23 cellular contexts compared by ENCODE assay signal in the genomic region with DNA sequence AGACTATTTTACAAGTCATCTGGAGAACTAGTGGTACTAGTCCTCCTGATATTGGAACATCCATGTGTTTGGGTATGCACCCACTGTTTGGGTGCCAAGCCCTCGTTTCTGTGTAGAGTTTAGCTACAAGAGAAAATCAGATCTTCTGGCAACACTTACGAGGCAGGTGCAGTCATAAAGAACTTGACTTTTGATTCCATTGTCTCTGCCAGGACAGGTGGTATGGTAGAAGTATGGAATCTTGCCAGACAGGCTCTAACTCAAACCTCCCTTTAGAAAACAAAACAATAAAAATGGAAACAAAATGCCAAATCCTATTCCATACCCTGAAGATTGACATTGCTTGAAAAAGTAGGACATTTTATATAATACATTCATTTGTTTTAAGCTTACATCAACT. TPM values are rescaled to one million over a fixed set of nuclear protein-coding genes. Genes with fewer than 3 reads are reported as not detected.
A peak's percentile ranks its signal among the peaks of the same experiment; 100 is the strongest.
DNase-seq lines count a peak whose midpoint lies in the region; ATAC-seq, FAIRE-seq and TF ChIP-seq lines count a peak whose summit lies in the region.
"Had no signal": no experiment of that assay in that cellular context is flagged by ENCODE, and none has a peak within 500 bp of the region (broad histone marks: within the 10 kb centered on the region; RNA-seq: fewer than 3 reads in every experiment).

No MANE protein-coding gene starts in this region.

- intact Hi-C loops in HepG2 (cut with micrococcal nuclease; ENCODE audit: unreplicated experiment): no loop called here
- intact Hi-C loops in right lobe of liver (cut with DNase I): no loop called here
- intact Hi-C loops in CD4-positive, alpha-beta T cell (cut with DNase I, micrococcal nuclease): no loop called here

- no peaks in the 10 kb centered on the region for H3K27me3 ChIP-seq in HepG2 (ENCODE audit: control insufficient read depth in 1 of 2, insufficient read depth in 2 of 2, low read length in 2 of 2)
- H3K27me3 ChIP-seq in right lobe of liver: no peaks in the 10 kb centered on the region
- H3K27me3 ChIP-seq in CD4-positive, alpha-beta T cell (ENCODE audit: control insufficient read depth, insufficient read depth, low read length): no peaks in the 10 kb centered on the region
- H3K27me3 ChIP-seq: body of pancreas, gastroesophageal sphincter, spleen, suprapubic skin had no signal

- in situ Hi-C loops in HepG2 (cut with HindIII; ENCODE audit: extremely low pct_ligation_motif_present, low pct_unique_long_range_greater_than_20kb): no loop called here

- TF ChIP-seq RAD21 in HepG2 (CRISPR knock-in tag; IDR thresholded peaks at IDR 0.05): no peak

- no peak overlapping the region for H3K27ac ChIP-seq in HepG2 (ENCODE audit: extremely low read length, insufficient read depth, low read length)
- H3K27ac ChIP-seq in right lobe of liver: no peak overlapping the region
- H3K27ac ChIP-seq in CD4-positive, alpha-beta T cell (ENCODE audit: low read depth, low read length): no peak overlapping the region
- H3K27ac ChIP-seq: body of pancreas, gastroesophageal sphincter, psoas muscle, spleen had no signal

- TF ChIP-seq POLR2A in HepG2 (IDR thresholded peaks at IDR 0.05; ENCODE audit: insufficient read depth in 1 of 2, low read depth in 2 of 2, low read length in 2 of 2): no peak
- no peak for TF ChIP-seq POLR2A in right lobe of liver (IDR thresholded peaks at IDR 0.05)

- no peak overlapping the region for H3K4me3 Mint-ChIP-seq in CD4-positive, alpha-beta T cell
- H3K4me3 Mint-ChIP-seq: activated CD4-positive, alpha-beta memory T cell treated with anti-CD3 and anti-CD28 coated beads for 36 hours; activated naive CD4-positive, alpha-beta T cell treated with anti-CD3 and anti-CD28 coated beads, Interleukin-2, amount 50 U/mL, for 24 hours; activated T-cell treated with anti-CD3 and anti-CD28 coated beads, Interleukin-2, amount 50 U/mL, for 24 hours; CD14-positive monocyte; T-helper 17 cell had no signal

- no peak overlapping the region for H3K4me2 ChIP-seq in HepG2 (ENCODE audit: low read depth, low read length)

- TF ChIP-seq CTCF in HepG2 (CRISPR knock-in tag; IDR thresholded peaks at IDR 0.05) (no peak), right lobe of liver (IDR thresholded peaks at IDR 0.05) (no peak), epithelial cell of esophagus (IDR thresholded peaks at IDR 0.05; ENCODE audit: insufficient read depth, low read depth, low read length, missing control alignments) (no peak)
- no peak for TF ChIP-seq CTCF in CD4-positive, alpha-beta T cell (IDR thresholded peaks at IDR 0.05)

- peaks cover 12 to 50% of the 10 kb centered on the region in 2 experiments for H3K36me3 ChIP-seq in HepG2 (replicated peaks in 1 of 2; ENCODE audit: control insufficient read depth in 1 of 2, insufficient read depth in 2 of 2, low read length in 2 of 2)
- no peaks in the 10 kb centered on the region for H3K36me3 ChIP-seq in right lobe of liver
- H3K36me3 ChIP-seq: gastroesophageal sphincter, spleen, suprapubic skin had no signal

- H3K9ac ChIP-seq in HepG2 (ENCODE audit: insufficient read depth, low read depth, low read length): no peak overlapping the region

- H3K4me3 ChIP-seq in HepG2 (replicated peaks in 1 of 3; ENCODE audit: insufficient read depth in 1 of 3, low read depth in 2 of 3, low read length in 3 of 3) (no peak overlapping the region), right lobe of liver (no peak overlapping the region), epithelial cell of esophagus (ENCODE audit: low read length) (no peak overlapping the region)
- H3K4me3 ChIP-seq: body of pancreas, gastroesophageal sphincter, psoas muscle, spleen, suprapubic skin had no signal

- peaks cover 98% of the 10 kb centered on the region for H3K79me2 ChIP-seq in HepG2 (ENCODE audit: insufficient read depth, low read length)

- BruUV-seq in HepG2 (replicated peaks; lab: Mats Ljungman, UMichigan): no TSS peak

- H3K27me3 Mint-ChIP-seq in CD4-positive, alpha-beta T cell: no peaks in the 10 kb centered on the region
- H3K27me3 Mint-ChIP-seq: activated CD4-positive, alpha-beta memory T cell treated with anti-CD3 and anti-CD28 coated beads for 36 hours; activated naive CD4-positive, alpha-beta T cell treated with anti-CD3 and anti-CD28 coated beads, Interleukin-2, amount 50 U/mL, for 24 hours; activated T-cell treated with anti-CD3 and anti-CD28 coated beads, Interleukin-2, amount 50 U/mL, for 24 hours; T-helper 17 cell had no signal

- CTCF ChIA-PET in HepG2 (lab: Yijun Ruan, JAX; ENCODE audit: low intra/inter-chr PET ratio, low total read pairs): no interaction called here
- CTCF ChIA-PET in CD4-positive, alpha-beta T cell (lab: Charles Lee): interaction anchor here (0.5 kb wide), 1 partner anchor 217 kb away, joined by 3 read pairs; no protein-coding TSS in a partner anchor

- no peaks in the 10 kb centered on the region for H3K36me3 Mint-ChIP-seq in CD4-positive, alpha-beta T cell (ENCODE audit: low read depth)
- H3K36me3 Mint-ChIP-seq: activated CD4-positive, alpha-beta memory T cell treated with anti-CD3 and anti-CD28 coated beads for 36 hours; activated naive CD4-positive, alpha-beta T cell treated with anti-CD3 and anti-CD28 coated beads, Interleukin-2, amount 50 U/mL, for 24 hours; CD14-positive monocyte had no signal

- DNase-seq in HepG2 (ENCODE audit: low spot score) (no peak), right lobe of liver (no peak), NCI-H69 (lab: John Stamatoyannopoulos, UW) (peak; percentile 13), epithelial cell of esophagus (ENCODE audit: low read depth) (peak; percentile 21), NK-92 (lab: John Stamatoyannopoulos, UW; ENCODE audit: unreplicated experiment) (no peak)
- no peak for DNase-seq in CD4-positive, alpha-beta T cell
- no peak for DNase-seq in activated T-cell treated with anti-CD3 and anti-CD28 coated beads, Interleukin-2, amount 50 U/mL, for 48 hours
- DNase-seq: activated T-cell treated with anti-CD3 and anti-CD28 coated beads, Interleukin-2, amount 50 U/mL, for 24 hours; body of pancreas; DMS153; IMR-90; NCI-H2081 treated with DMSO at 0.1 percent for 48 hours; psoas muscle; SIG-M5; spleen; T-helper 17 cell had no signal

- FAIRE-seq in HepG2 (lab: Jason Lieb, UNC): no peak
- FAIRE-seq: A204.1 had no signal

- no peak overlapping the region for H2AFZ ChIP-seq in HepG2 (ENCODE audit: low read length)

- H3K4me1 ChIP-seq in HepG2 (ENCODE audit: insufficient read depth, low read length) (peaks cover 100% of the 10 kb centered on the region), right lobe of liver (peaks cover 0 to 8% (median 0%) of the 10 kb centered on the region in 4 donors)
- H3K4me1 ChIP-seq: gastroesophageal sphincter, psoas muscle, spleen had no signal

- H3K27ac Mint-ChIP-seq in CD4-positive, alpha-beta T cell: no peak overlapping the region
- H3K27ac Mint-ChIP-seq: activated CD4-positive, alpha-beta memory T cell treated with anti-CD3 and anti-CD28 coated beads for 36 hours; activated naive CD4-positive, alpha-beta T cell treated with anti-CD3 and anti-CD28 coated beads, Interleukin-2, amount 50 U/mL, for 24 hours; activated T-cell treated with anti-CD3 and anti-CD28 coated beads, Interleukin-2, amount 50 U/mL, for 24 hours; CD14-positive monocyte; T-helper 17 cell had no signal

- H3K4me1 Mint-ChIP-seq in CD4-positive, alpha-beta T cell (ENCODE audit: low read depth): no peaks in the 10 kb centered on the region
- H3K4me1 Mint-ChIP-seq: CD14-positive monocyte had no signal

- H4K20me1 ChIP-seq in HepG2 (ENCODE audit: insufficient read depth, low read length): peaks cover 8% of the 10 kb centered on the region; the same call in 1 of the 2 replicates

- TF ChIP-seq EP300 in HepG2 (IDR thresholded peaks at IDR 0.05; ENCODE audit: low read depth in 2 of 2, low read length in 2 of 2) (no peak), HepG2 (CRISPR knock-in tag; IDR thresholded peaks at IDR 0.05; ENCODE audit: borderline replicate concordance) (no peak)

- POLR2A ChIA-PET in HepG2 (lab: Yijun Ruan, JAX): interaction anchor here (1.0 kb wide), 1 partner anchor 14 kb away, joined by 4 read pairs; no protein-coding TSS in a partner anchor
- POLR2A ChIA-PET in CD4-positive, alpha-beta T cell (lab: Charles Lee): no interaction called here

- ATAC-seq in HepG2 (no peak), right lobe of liver (no peak), GM21526 (IDR thresholded peaks at IDR 0.05; ENCODE audit: low FRiP score, unreplicated experiment) (no peak)
- no peak for ATAC-seq in CD4-positive, alpha-beta T cell (ENCODE audit: poor library complexity)
- ATAC-seq: body of pancreas, gastroesophageal sphincter, psoas muscle, T-helper 17 cell had no signal

- H3K9me3 Mint-ChIP-seq in CD4-positive, alpha-beta T cell: no peaks in the 10 kb centered on the region
- H3K9me3 Mint-ChIP-seq: activated CD4-positive, alpha-beta memory T cell treated with anti-CD3 and anti-CD28 coated beads for 36 hours; activated naive CD4-positive, alpha-beta T cell treated with anti-CD3 and anti-CD28 coated beads, Interleukin-2, amount 50 U/mL, for 24 hours; activated T-cell treated with anti-CD3 and anti-CD28 coated beads, Interleukin-2, amount 50 U/mL, for 24 hours; CD14-positive monocyte had no signal

- no peaks in the 10 kb centered on the region for H3K9me3 ChIP-seq in HepG2 (ENCODE audit: low read length)
- no peaks in the 10 kb centered on the region for H3K9me3 ChIP-seq in right lobe of liver
- no peaks in the 10 kb centered on the region for H3K9me3 ChIP-seq in CD4-positive, alpha-beta T cell (ENCODE audit: control insufficient read depth, low read length)
- H3K9me3 ChIP-seq: body of pancreas, gastroesophageal sphincter, psoas muscle, spleen, suprapubic skin had no signal

- 81% methylated on average over 2 of the region's 2 CpGs for WGBS in HepG2 (ENCODE audit: low lambda C conversion rate)
- WGBS in right lobe of liver (ENCODE audit: insufficient coverage, low coverage, low lambda C conversion rate, missing lambda C conversion rate): 58% methylated on average over 2 of the region's 2 CpGs

RNA-seq across cellular contexts. Expression of a gene that starts 16.0 kb away (rescaled TPM):
- total RNA-seq in HepG2 (2016; rRNA removed; fragmentation: Illumina TruSeq; extraction: Trizol) (51.4 and 53.4 TPM in 2 replicates), right lobe of liver (10 to 100 TPM in 2 of 6 experiments, 1 to 10 TPM in 4; 1.7 to 11.5 (median 6.0) TPM)
- total RNA-seq in HepG2 (2016; cell fraction: cytosol; rRNA removed; fragmentation: Illumina TruSeq; extraction: Trizol; ENCODE audit: low read depth): 10.8 and 11.5 TPM in 2 replicates
- total RNA-seq in HepG2 (2016; cell fraction: insoluble cytoplasmic fraction; rRNA removed; fragmentation: Illumina TruSeq; extraction: Trizol): 41.4 and 52.0 TPM in 2 replicates
- 25.5 and 28.6 TPM in 2 replicates for total RNA-seq in HepG2 (2016; cell fraction: membrane; rRNA removed; fragmentation: Illumina TruSeq; extraction: Trizol)
- 113 and 134 TPM in 2 replicates for total RNA-seq in HepG2 (2016; cell fraction: nucleus; rRNA removed; fragmentation: Illumina TruSeq; extraction: Trizol)
- 29.3 and 31.0 TPM in 2 replicates for polyA plus RNA-seq in HepG2 (2011; rRNA removed)
- polyA plus RNA-seq in HepG2 (2011; cell fraction: cytosol; rRNA removed): 18.3 and 25.7 TPM in 2 replicates
- polyA plus RNA-seq in HepG2 (2011; cell fraction: nucleus; rRNA removed): 81.6 and 101 TPM in 2 replicates
- 35.6 and 44.8 TPM in 2 replicates for polyA plus RNA-seq in HepG2 (2012)
- polyA plus RNA-seq in HepG2 (2016; cell fraction: cytosol; fragmentation: Illumina TruSeq; extraction: Trizol; ENCODE audit: low read depth): 2.5 and 3.4 TPM in 2 replicates
- polyA plus RNA-seq in HepG2 (2016; cell fraction: insoluble cytoplasmic fraction; fragmentation: Illumina TruSeq; extraction: Trizol; ENCODE audit: low read depth): 29.8 and 38.5 TPM in 2 replicates
- 10.3 and 11.3 TPM in 2 replicates for polyA plus RNA-seq in HepG2 (2016; cell fraction: membrane; fragmentation: Illumina TruSeq; extraction: Trizol; ENCODE audit: low read depth)
- polyA plus RNA-seq in HepG2 (2016; cell fraction: nucleus; fragmentation: Illumina TruSeq; extraction: Trizol; ENCODE audit: insufficient read depth, low read depth): 110 and 118 TPM in 2 replicates
- polyA minus RNA-seq in HepG2 (2011; rRNA and poly(A)+ RNA removed; ENCODE audit: low replicate concordance): 0.12 and 47.2 TPM in 2 replicates
- 17.4 and 23.6 TPM in 2 replicates for polyA minus RNA-seq in HepG2 (2011; cell fraction: cytosol; rRNA and poly(A)+ RNA removed)
- 134 and 180 TPM in 2 replicates for polyA minus RNA-seq in HepG2 (2011; cell fraction: nucleus; rRNA and poly(A)+ RNA removed)
- total RNA-seq in CD4-positive, alpha-beta T cell: 1 to 10 TPM in 1 of 2 experiments, under 1 TPM in 1; 0.69 to 1.9 TPM
- polyA plus RNA-seq: IMR-90 had no signal

RNA-seq across cellular contexts. Expression of a gene that starts 49.3 kb away (rescaled TPM):
- total RNA-seq in HepG2 (2016; rRNA removed; fragmentation: Illumina TruSeq; extraction: Trizol) (155 and 252 TPM in 2 replicates), right lobe of liver (10 to 100 TPM; 24.8 to 50.9 (median 37.0) TPM)
- total RNA-seq in HepG2 (2016; cell fraction: cytosol; rRNA removed; fragmentation: Illumina TruSeq; extraction: Trizol; ENCODE audit: low read depth): 72.2 and 76.4 TPM in 2 replicates
- total RNA-seq in HepG2 (2016; cell fraction: insoluble cytoplasmic fraction; rRNA removed; fragmentation: Illumina TruSeq; extraction: Trizol): 169 and 290 TPM in 2 replicates
- total RNA-seq in HepG2 (2016; cell fraction: membrane; rRNA removed; fragmentation: Illumina TruSeq; extraction: Trizol): 130 and 134 TPM in 2 replicates
- 74.4 and 75.7 TPM in 2 replicates for total RNA-seq in HepG2 (2016; cell fraction: nucleus; rRNA removed; fragmentation: Illumina TruSeq; extraction: Trizol)
- 231 and 244 TPM in 2 replicates for polyA plus RNA-seq in HepG2 (2011; rRNA removed)
- 148 and 229 TPM in 2 replicates for polyA plus RNA-seq in HepG2 (2011; cell fraction: cytosol; rRNA removed)
- polyA plus RNA-seq in HepG2 (2011; cell fraction: nucleus; rRNA removed): 65.5 and 71.0 TPM in 2 replicates
- 227 and 249 TPM in 2 replicates for polyA plus RNA-seq in HepG2 (2012)
- polyA plus RNA-seq in HepG2 (2016; cell fraction: cytosol; fragmentation: Illumina TruSeq; extraction: Trizol; ENCODE audit: low read depth): 105 and 107 TPM in 2 replicates
- polyA plus RNA-seq in HepG2 (2016; cell fraction: insoluble cytoplasmic fraction; fragmentation: Illumina TruSeq; extraction: Trizol; ENCODE audit: low read depth): 309 and 341 TPM in 2 replicates
- polyA plus RNA-seq in HepG2 (2016; cell fraction: membrane; fragmentation: Illumina TruSeq; extraction: Trizol; ENCODE audit: low read depth): 144 and 156 TPM in 2 replicates
- polyA plus RNA-seq in HepG2 (2016; cell fraction: nucleus; fragmentation: Illumina TruSeq; extraction: Trizol; ENCODE audit: insufficient read depth, low read depth): 164 and 191 TPM in 2 replicates
- polyA minus RNA-seq in HepG2 (2011; rRNA and poly(A)+ RNA removed; ENCODE audit: low replicate concordance): 68.7 and 109 TPM in 2 replicates
- polyA minus RNA-seq in HepG2 (2011; cell fraction: cytosol; rRNA and poly(A)+ RNA removed): 45.1 and 56.8 TPM in 2 replicates
- polyA minus RNA-seq in HepG2 (2011; cell fraction: nucleus; rRNA and poly(A)+ RNA removed): 51.9 and 61.5 TPM in 2 replicates
- total RNA-seq in CD4-positive, alpha-beta T cell: 10 to 100 TPM; 46.5 to 47.0 TPM

Comparison
In these comparisons a context has a peak if more than half of its experiments do, and no peak if none do; other contexts are left out.
1. DNase-seq: peak in NCI-H69 (single experiment) and epithelial cell of esophagus (single experiment); none in HepG2 (single experiment), right lobe of liver (0 of 3), CD4-positive, alpha-beta T cell (0 of 10), NK-92 (single experiment) and activated T-cell treated with anti-CD3 and anti-CD28 coated beads, Interleukin-2, amount 50 U/mL, for 48 hours (0 of 2).